In genomic region chr2:204472375-204472774, GRCh38 we compare ENCODE assay signal across 26 cellular contexts.
DNase-seq lines count a peak whose midpoint lies in the region; ATAC-seq, FAIRE-seq and TF ChIP-seq lines count a peak whose summit lies in the region.
"Had no signal": no experiment of that assay in that cellular context is flagged by ENCODE, and none has a peak within 500 bp of the region (broad histone marks: within the 10 kb centered on the region; RNA-seq: fewer than 3 reads in every experiment).

No MANE protein-coding gene starts in this region.

- no peaks in the 10 kb centered on the region for H3K4me1 Mint-ChIP-seq in T-helper 2 cell treated with Interferon-gamma antibody and Interleukin-4, amounts not matched to agents 5 μg/mL and 100 μg/mL, for 36 hours (ENCODE audit: low read depth)
- H3K4me1 Mint-ChIP-seq: CD4-positive, alpha-beta memory T cell had no signal

- no peak overlapping the region; a peak in 1 of 7 replicates for H3K9ac ChIP-seq in H1 (replicated peaks in 1 of 4; ENCODE audit: extremely low read depth in 1 of 4, low read depth in 3 of 4, low read length in 3 of 4)
- H3K9ac ChIP-seq: BLaER1 treated with 17β-estradiol and CSF1 and Interleukin-3, amounts not matched to agents 10 nM and 100 nM had no signal

- DNase-seq in T-helper 2 cell treated with Interferon-gamma antibody and Interleukin-4, amounts not matched to agents 5 μg/mL and 100 μg/mL, for 36 hours (ENCODE audit: low spot score) = peak; percentile 4
- DNase-seq in T-helper 2 cell (no peak), OCI-M1 (lab: John Stamatoyannopoulos, UW) (peak; percentile 72), H1 (ENCODE audit: low read depth in 1 of 2, low spot score in 2 of 2) (no peak), osteoblast (ENCODE audit: insufficient read length, low spot score, missing footprints) (peak; percentile 60), GM19240 (ENCODE audit: insufficient read length, low spot score) (no peak)
- DNase-seq in activated effector memory CD4-positive, alpha-beta T cell treated with Interleukin-2 at 50 U/mL for 16 hours = no peak
- DNase-seq: ACHN; Caco-2; CD4-positive, alpha-beta memory T cell; DMS 273 treated with DMSO at 0.1 percent for 48 hours; DMS79 treated with DMSO at 0.1 percent for 48 hours; GOT3; KBM-7; NCI-H1105; NCI-H2029 treated with DMSO at 0.1 percent for 48 hours; NCI-H345; NCI-H524; NCI-H774; Peyer's patch; SJCRH30 had no signal

- H3K4me3 ChIP-seq in H1 (ENCODE audit: extremely low read depth in 1 of 4, insufficient read depth in 2 of 4, low read depth in 3 of 4, low read length in 4 of 4) (no peak overlapping the region), osteoblast (ENCODE audit: insufficient read depth, low read length) (no peak overlapping the region)
- H3K4me3 ChIP-seq: BLaER1 treated with 17β-estradiol and CSF1 and Interleukin-3, amounts not matched to agents 10 nM and 100 nM; GM12878; Peyer's patch; SJCRH30 had no signal

- H3K79me2 ChIP-seq in H1 (ENCODE audit: control insufficient read depth in 1 of 2, insufficient read depth in 2 of 2, low read length in 2 of 2) = no peaks in the 10 kb centered on the region
- H3K79me2 ChIP-seq in osteoblast (ENCODE audit: insufficient read depth, low read length) = no peaks in the 10 kb centered on the region

- POLR2A ChIA-PET in H1 (lab: Charles Lee; ENCODE audit: partially characterized antibody) = no interaction called here

- H3K27ac Mint-ChIP-seq in T-helper 2 cell treated with Interferon-gamma antibody and Interleukin-4, amounts not matched to agents 5 μg/mL and 100 μg/mL, for 36 hours = no peak overlapping the region
- H3K27ac Mint-ChIP-seq: CD4-positive, alpha-beta memory T cell had no signal

- H3K9me3 Mint-ChIP-seq in T-helper 2 cell treated with Interferon-gamma antibody and Interleukin-4, amounts not matched to agents 5 μg/mL and 100 μg/mL, for 36 hours = no peaks in the 10 kb centered on the region

- no peak for TF ChIP-seq POLR2A in H1 (IDR thresholded peaks at IDR 0.05; ENCODE audit: control extremely low read depth in 1 of 2, low read depth in 2 of 2, low read length in 2 of 2)

- CTCF ChIA-PET in H1 (lab: Charles Lee; ENCODE audit: partially characterized antibody) = interaction anchor here (1.8 kb wide), 1 partner anchor 211 kb away, joined by 4 read pairs; no protein-coding TSS in a partner anchor

- peak overlapping the region; percentile 65; the same call in 1 of the 2 replicates for H2AFZ ChIP-seq in H1 (ENCODE audit: low read length)
- no peak overlapping the region for H2AFZ ChIP-seq in osteoblast (ENCODE audit: low read length)

- no peaks in the 10 kb centered on the region for H3K27me3 ChIP-seq in H1 (replicated peaks in 1 of 4; ENCODE audit: control insufficient read depth in 3 of 4, extremely low read depth in 1 of 4, insufficient read depth in 3 of 4, low read length in 3 of 4)
- H3K27me3 ChIP-seq in osteoblast (ENCODE audit: insufficient read depth, low read length) = no peaks in the 10 kb centered on the region
- H3K27me3 ChIP-seq: BLaER1 treated with 17β-estradiol and CSF1 and Interleukin-3, amounts not matched to agents 10 nM and 100 nM; Peyer's patch; SJCRH30 had no signal

- no peaks in the 10 kb centered on the region for H3K23me2 ChIP-seq in H1 (ENCODE audit: low read depth, low read length)

- TF ChIP-seq CTCF in H1 (IDR thresholded peaks at IDR 0.05; ENCODE audit: control extremely low read depth in 1 of 3, insufficient read depth in 1 of 3, low read depth in 1 of 3, low read length in 3 of 3) (no peak), osteoblast (IDR thresholded peaks at IDR 0.05; ENCODE audit: extremely low read depth, low read depth, low read length) (no peak)

- TF ChIP-seq RAD21 in H1 (IDR thresholded peaks at IDR 0.05 in 1 of 2, conservative IDR thresholded peaks at IDR 0.05 in 1 of 2; ENCODE audit: low read depth in 2 of 2, low read length in 2 of 2) = no peak

- H3K9me3 ChIP-seq in H1 (ENCODE audit: insufficient read depth in 2 of 2, low read depth in 1 of 2, low read length in 1 of 2) (no peaks in the 10 kb centered on the region), osteoblast (ENCODE audit: low read depth, low read length) (no peaks in the 10 kb centered on the region)
- H3K9me3 ChIP-seq: BLaER1 treated with 17β-estradiol and CSF1 and Interleukin-3, amounts not matched to agents 10 nM and 100 nM; Caco-2; Peyer's patch; SJCRH30 had no signal

- H3K14ac ChIP-seq in H1 (ENCODE audit: insufficient read length) = no peak overlapping the region

- no peak for ATAC-seq in HG02981 (IDR thresholded peaks at IDR 0.05; ENCODE audit: unreplicated experiment)
- ATAC-seq: GM12878, HCT116 had no signal

- H3K4me2 ChIP-seq in H1 (ENCODE audit: insufficient read depth in 1 of 2, low read depth in 2 of 2, low read length in 2 of 2) = no peak overlapping the region
- peak overlapping the region; percentile 8 for H3K4me2 ChIP-seq in osteoblast (ENCODE audit: insufficient read depth, low read length)
- H3K4me2 ChIP-seq: BLaER1 treated with 17β-estradiol and CSF1 and Interleukin-3, amounts not matched to agents 10 nM and 100 nM had no signal

- H4K91ac ChIP-seq in H1 (replicated peaks; ENCODE audit: insufficient read length, low read length) = no peak overlapping the region

- H3K23ac ChIP-seq in H1 (ENCODE audit: insufficient read length) = no peak overlapping the region

- no peaks in the 10 kb centered on the region for H3K79me1 ChIP-seq in H1 (ENCODE audit: low read depth, low read length)

- H2BK20ac ChIP-seq in H1 (ENCODE audit: low read length) = no peak overlapping the region

- no peak overlapping the region for H2BK15ac ChIP-seq in H1 (ENCODE audit: low read length)

- H2BK5ac ChIP-seq in H1 (ENCODE audit: low read depth, low read length) = no peak overlapping the region

- H2BK12ac ChIP-seq in H1 (ENCODE audit: low read depth, low read length) = no peak overlapping the region

- no peak overlapping the region for H4K8ac ChIP-seq in H1 (ENCODE audit: extremely low read depth, insufficient read depth, low read length)

- H3K27me3 Mint-ChIP-seq in T-helper 2 cell treated with Interferon-gamma antibody and Interleukin-4, amounts not matched to agents 5 μg/mL and 100 μg/mL, for 36 hours (ENCODE audit: low read depth) = peaks cover 8% of the 10 kb centered on the region

- no peak overlapping the region for H2BK120ac ChIP-seq in H1 (replicated peaks; ENCODE audit: low read depth, low read length)

- no peak overlapping the region for H2AK5ac ChIP-seq in H1 (ENCODE audit: low read depth, low read length)

- H3K36me3 ChIP-seq in H1 (ENCODE audit: control insufficient read depth in 2 of 4, insufficient read depth in 4 of 4, low read length in 3 of 4) (no peaks in the 10 kb centered on the region), osteoblast (ENCODE audit: insufficient read depth, low read length) (no peaks in the 10 kb centered on the region)
- H3K36me3 ChIP-seq: BLaER1 treated with 17β-estradiol and CSF1 and Interleukin-3, amounts not matched to agents 10 nM and 100 nM; Peyer's patch; SJCRH30 had no signal

- no peak overlapping the region for H3K4ac ChIP-seq in H1 (replicated peaks; ENCODE audit: insufficient read length, low read depth, low read length)

- H3K36me3 Mint-ChIP-seq in T-helper 2 cell treated with Interferon-gamma antibody and Interleukin-4, amounts not matched to agents 5 μg/mL and 100 μg/mL, for 36 hours (ENCODE audit: low read depth) = no peaks in the 10 kb centered on the region
- H3K36me3 Mint-ChIP-seq: CD4-positive, alpha-beta memory T cell had no signal

- H3K4me1 ChIP-seq in H1 (replicated peaks in 1 of 4; ENCODE audit: control insufficient read depth in 3 of 4, insufficient read depth in 4 of 4, low read length in 3 of 4) = no peaks in the 10 kb centered on the region
- peaks cover 14% of the 10 kb centered on the region for H3K4me1 ChIP-seq in osteoblast (ENCODE audit: insufficient read depth, low read length)
- H3K4me1 ChIP-seq: BLaER1 treated with 17β-estradiol and CSF1 and Interleukin-3, amounts not matched to agents 10 nM and 100 nM; Peyer's patch; SJCRH30 had no signal

- H4K5ac ChIP-seq in H1 (ENCODE audit: insufficient read length, low read depth, low read length) = no peak overlapping the region

- H3K4me3 Mint-ChIP-seq in T-helper 2 cell treated with Interferon-gamma antibody and Interleukin-4, amounts not matched to agents 5 μg/mL and 100 μg/mL, for 36 hours = no peak overlapping the region
- H3K4me3 Mint-ChIP-seq: CD4-positive, alpha-beta memory T cell had no signal

- H3K27ac ChIP-seq in H1 (ENCODE audit: low read depth, low read length) (no peak overlapping the region), osteoblast (ENCODE audit: low read depth, low read length) (no peak overlapping the region)
- H3K27ac ChIP-seq: 22Rv1; BLaER1 treated with 17β-estradiol and CSF1 and Interleukin-3, amounts not matched to agents 10 nM and 100 nM; Peyer's patch; SJCRH30 had no signal

- H3K18ac ChIP-seq in H1 (ENCODE audit: extremely low read depth, low read length) = no peak overlapping the region

- H4K20me1 ChIP-seq in H1 (replicated peaks in 1 of 2; ENCODE audit: control insufficient read depth in 1 of 2, insufficient read depth in 2 of 2, low read length in 2 of 2) (no peaks in the 10 kb centered on the region), osteoblast (ENCODE audit: insufficient read depth, low read length) (no peaks in the 10 kb centered on the region)
- H4K20me1 ChIP-seq: BLaER1 treated with 17β-estradiol and CSF1 and Interleukin-3, amounts not matched to agents 10 nM and 100 nM had no signal

- 89% methylated on average over 10 of the region's 10 CpGs; no CpG with 5 or more reads in 1 of the 2 experiments for WGBS in H1 (ENCODE audit: extremely low coverage in 1 of 2, insufficient coverage in 1 of 2, insufficient read length in 1 of 2, insufficient replicate concordance in 2 of 2, low coverage in 1 of 2, low lambda C conversion rate in 2 of 2, missing lambda C conversion rate in 1 of 2), 2 experiments

- no peak for TF ChIP-seq EP300 in H1 (IDR thresholded peaks at IDR 0.05; ENCODE audit: borderline replicate concordance in 1 of 2, low read depth in 2 of 2, low read length in 2 of 2)

- H3K56ac ChIP-seq in H1 (replicated peaks; ENCODE audit: insufficient read length, low read depth, low read length) = no peak overlapping the region

- no peak for FAIRE-seq in H1 (lab: Jason Lieb, UNC)
- FAIRE-seq: GM12878 had no signal

TF ChIP-seq in H1, 55 proteins besides CTCF, POLR2A, EP300 and RAD21 (continues in another document):
- TF ChIP-seq RBBP5 (IDR thresholded peaks at IDR 0.05; ENCODE audit: borderline replicate concordance, low read depth, low read length) (no peak), SIN3A (conservative IDR thresholded peaks at IDR 0.05 in 1 of 2, IDR thresholded peaks at IDR 0.05 in 1 of 2; ENCODE audit: low read depth in 1 of 2, low read length in 2 of 2) (no peak), KDM4A (IDR thresholded peaks at IDR 0.05; ENCODE audit: low read depth, low read length, severe bottlenecking) (no peak), CHD1 (IDR thresholded peaks at IDR 0.05; ENCODE audit: low read depth, low read length) (no peak), SRF (IDR thresholded peaks at IDR 0.05; ENCODE audit: low read depth, low read length) (no peak), SUZ12 (IDR thresholded peaks at IDR 0.05; ENCODE audit: low read length) (no peak), RFX5 (IDR thresholded peaks at IDR 0.05; ENCODE audit: borderline replicate concordance, low read depth, low read length) (no peak), CEBPB (IDR thresholded peaks at IDR 0.05; ENCODE audit: low read depth, low read length) (no peak), GTF2F1 (IDR thresholded peaks at IDR 0.05; ENCODE audit: borderline replicate concordance, low read depth, low read length) (no peak)

Comparison
In these comparisons a context has a peak if more than half of its experiments do, and no peak if none do; other contexts are left out.
1. DNase-seq: peak in T-helper 2 cell treated with Interferon-gamma antibody and Interleukin-4, amounts not matched to agents 5 μg/mL and 100 μg/mL, for 36 hours (single experiment), OCI-M1 (single experiment) and osteoblast (single experiment); none in T-helper 2 cell (0 of 5), H1 (0 of 2), GM19240 (single experiment) and activated effector memory CD4-positive, alpha-beta T cell treated with Interleukin-2 at 50 U/mL for 16 hours (single experiment).